In the genomic region with DNA sequence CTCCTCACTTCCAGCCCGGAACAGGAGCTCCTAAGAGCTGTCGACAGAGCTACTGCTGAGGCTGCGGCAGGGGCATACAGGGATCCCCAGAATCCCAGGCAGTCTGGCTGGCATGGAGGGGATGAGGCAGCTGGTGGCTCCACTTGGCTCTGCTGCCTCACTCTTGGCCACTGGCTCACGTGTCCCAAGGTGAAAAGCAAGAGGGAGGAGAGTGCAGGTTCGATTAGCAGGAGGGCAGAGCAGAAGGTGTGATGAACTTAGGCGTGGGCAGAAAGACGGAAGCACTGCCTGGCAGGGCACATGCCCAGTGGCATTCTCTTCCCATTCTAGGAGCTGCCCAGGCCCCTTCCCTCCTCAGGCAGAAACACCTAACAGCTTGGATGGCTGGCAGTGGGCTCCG, we compare ENCODE assay signal across 16 cellular contexts. TPM values are rescaled to one million over a fixed set of nuclear protein-coding genes. Genes with fewer than 3 reads are reported as not detected.
DNase-seq lines count a peak whose midpoint lies in the region; ATAC-seq, FAIRE-seq and TF ChIP-seq lines count a peak whose summit lies in the region.
"Had no signal": no experiment of that assay in that cellular context is flagged by ENCODE, and none has a peak within 500 bp of the region (broad histone marks: within the 10 kb centered on the region; RNA-seq: fewer than 3 reads in every experiment).

No MANE protein-coding gene starts in this region.

- FAIRE-seq in HepG2 (lab: Jason Lieb, UNC) = no peak
- FAIRE-seq: H54 had no signal

- H3K27ac Mint-ChIP-seq in T-helper 17 cell (peak overlapping the region; percentile 49), endothelial cell (ENCODE audit: unreplicated experiment) (no peak overlapping the region)

- no peak overlapping the region for H2AFZ ChIP-seq in HepG2 (ENCODE audit: low read length)

- 0 out of 2 replicates have a peak, but pooled peaks cover 9% of the 10 kb centered on the region for H3K4me1 ChIP-seq in HepG2 (ENCODE audit: insufficient read depth, low read length)
- no peaks in the 10 kb centered on the region for H3K4me1 ChIP-seq in right lobe of liver

- CTCF ChIA-PET in HepG2 (lab: Yijun Ruan, JAX; ENCODE audit: low intra/inter-chr PET ratio, low total read pairs) = no interaction called here

- intact Hi-C loops in HepG2 (cut with micrococcal nuclease; ENCODE audit: unreplicated experiment) (no loop called here), right lobe of liver (cut with DNase I) (no loop called here)

- in situ Hi-C loops in HepG2 (cut with HindIII; ENCODE audit: extremely low pct_ligation_motif_present, low pct_unique_long_range_greater_than_20kb) = no loop called here

- no peak for TF ChIP-seq CTCF in HepG2 (CRISPR knock-in tag; IDR thresholded peaks at IDR 0.05)
- no peak for TF ChIP-seq CTCF in right lobe of liver (IDR thresholded peaks at IDR 0.05)
- no peak for TF ChIP-seq CTCF in endothelial cell (IDR thresholded peaks at IDR 0.05; ENCODE audit: unreplicated experiment)

- no peak overlapping the region for H3K4me2 ChIP-seq in HepG2 (ENCODE audit: low read depth, low read length)

- H3K36me3 Mint-ChIP-seq in T-helper 17 cell (ENCODE audit: low read depth) = no peaks in the 10 kb centered on the region
- H3K36me3 Mint-ChIP-seq in endothelial cell (ENCODE audit: low read depth, unreplicated experiment) = no peaks in the 10 kb centered on the region

- TF ChIP-seq EP300 in HepG2 (IDR thresholded peaks at IDR 0.05; ENCODE audit: low read depth in 2 of 2, low read length in 2 of 2) (no peak), HepG2 (CRISPR knock-in tag; IDR thresholded peaks at IDR 0.05; ENCODE audit: borderline replicate concordance) (no peak)

- no peaks in the 10 kb centered on the region for H3K36me3 ChIP-seq in HepG2 (replicated peaks in 1 of 2; ENCODE audit: control insufficient read depth in 1 of 2, insufficient read depth in 2 of 2, low read length in 2 of 2)
- H3K36me3 ChIP-seq in right lobe of liver = no peaks in the 10 kb centered on the region
- H3K36me3 ChIP-seq: right atrium auricular region had no signal

- POLR2A ChIA-PET in HepG2 (lab: Yijun Ruan, JAX) = no interaction called here

- H3K9ac ChIP-seq in HepG2 (ENCODE audit: insufficient read depth, low read depth, low read length) = no peak overlapping the region

- TF ChIP-seq RAD21 in HepG2 (CRISPR knock-in tag; IDR thresholded peaks at IDR 0.05) = no peak

- no peaks in the 10 kb centered on the region for H3K9me3 Mint-ChIP-seq in endothelial cell (ENCODE audit: unreplicated experiment)

- H3K9me3 ChIP-seq in HepG2 (ENCODE audit: low read length) = no peaks in the 10 kb centered on the region
- H3K9me3 ChIP-seq in right lobe of liver = no peaks in the 10 kb centered on the region
- peaks cover 3% of the 10 kb centered on the region for H3K9me3 ChIP-seq in T-helper 17 cell (ENCODE audit: control insufficient read depth, low read length, poor library complexity, severe bottlenecking)
- H3K9me3 ChIP-seq: right atrium auricular region had no signal

- no peak for DNase-seq in HepG2 (ENCODE audit: low spot score)
- no peak for DNase-seq in right lobe of liver
- no peak for DNase-seq in T-helper 17 cell
- no peak for DNase-seq in endothelial cell (ENCODE audit: low spot score)
- no peak for DNase-seq in AG08395 (ENCODE audit: low spot score)
- DNase-seq in NCI-H187 (lab: John Stamatoyannopoulos, UW) = no peak
- DNase-seq: NCI-H2029, NCI-H510A treated with DMSO at 0.1 percent for 48 hours had no signal

- TF ChIP-seq POLR2A in HepG2 (IDR thresholded peaks at IDR 0.05; ENCODE audit: insufficient read depth in 1 of 2, low read depth in 2 of 2, low read length in 2 of 2) = no peak
- no peak for TF ChIP-seq POLR2A in right lobe of liver (IDR thresholded peaks at IDR 0.05)

- ATAC-seq in HepG2 (no peak), right lobe of liver (no peak), T-helper 17 cell (no peak), HG03565 (IDR thresholded peaks at IDR 0.05; ENCODE audit: unreplicated experiment) (no peak)

- H3K4me3 ChIP-seq in HepG2 (replicated peaks in 1 of 3; ENCODE audit: insufficient read depth in 1 of 3, low read depth in 2 of 3, low read length in 3 of 3) (no peak overlapping the region), right lobe of liver (no peak overlapping the region)
- H3K4me3 ChIP-seq: right atrium auricular region, SK-N-MC had no signal

- H3K4me1 Mint-ChIP-seq in T-helper 17 cell = peaks cover 49% of the 10 kb centered on the region
- H3K4me1 Mint-ChIP-seq in endothelial cell (ENCODE audit: unreplicated experiment) = peaks cover 26% of the 10 kb centered on the region

- H3K27me3 ChIP-seq in HepG2 (ENCODE audit: control insufficient read depth in 1 of 2, insufficient read depth in 2 of 2, low read length in 2 of 2) (peaks cover 30 to 97% of the 10 kb centered on the region in 2 experiments), right lobe of liver (peaks cover 0 to 20% of the 10 kb centered on the region in 2 donors)

- H3K4me3 Mint-ChIP-seq in T-helper 17 cell = peak overlapping the region; percentile 70
- H3K4me3 Mint-ChIP-seq in endothelial cell (ENCODE audit: unreplicated experiment) = peak overlapping the region; percentile 59

- H3K79me2 ChIP-seq in HepG2 (ENCODE audit: insufficient read depth, low read length) = no peaks in the 10 kb centered on the region

- 47% methylated on average over 6 of the region's 8 CpGs for WGBS in HepG2 (ENCODE audit: low lambda C conversion rate)
- 37% methylated on average over 7 of the region's 8 CpGs for WGBS in right lobe of liver (ENCODE audit: insufficient coverage, low coverage, low lambda C conversion rate, missing lambda C conversion rate)

- no TSS peak for BruUV-seq in HepG2 (replicated peaks; lab: Mats Ljungman, UMichigan)

- H4K20me1 ChIP-seq in HepG2 (ENCODE audit: insufficient read depth, low read length) = no peaks in the 10 kb centered on the region; the same call in 1 of the 2 replicates

- H3K27me3 Mint-ChIP-seq in T-helper 17 cell = peaks cover 18% of the 10 kb centered on the region
- peaks cover 19% of the 10 kb centered on the region for H3K27me3 Mint-ChIP-seq in endothelial cell (ENCODE audit: unreplicated experiment)

- H3K27ac ChIP-seq in HepG2 (ENCODE audit: extremely low read length, insufficient read depth, low read length) (no peak overlapping the region), right lobe of liver (no peak overlapping the region)
- H3K27ac ChIP-seq: right atrium auricular region, SK-N-MC had no signal

TF ChIP-seq in HepG2, 621 proteins besides CTCF, POLR2A, EP300 and RAD21 (continues in another document):
- TF ChIP-seq ZFP36 (IDR thresholded peaks at IDR 0.05; ENCODE audit: borderline replicate concordance, low read depth, low read length, partially characterized antibody) = no peak

RNA-seq across cellular contexts. Expression of a gene that starts 11.3 kb away (rescaled TPM):
- not detected in 2 replicates for total RNA-seq in HepG2 (2016; rRNA removed; fragmentation: Illumina TruSeq; extraction: Trizol)
- not detected in 2 replicates for total RNA-seq in HepG2 (2016; cell fraction: cytosol; rRNA removed; fragmentation: Illumina TruSeq; extraction: Trizol; ENCODE audit: low read depth)
- total RNA-seq in HepG2 (2016; cell fraction: insoluble cytoplasmic fraction; rRNA removed; fragmentation: Illumina TruSeq; extraction: Trizol) = not detected in 2 replicates
- not detected in 2 replicates for total RNA-seq in HepG2 (2016; cell fraction: membrane; rRNA removed; fragmentation: Illumina TruSeq; extraction: Trizol)
- total RNA-seq in HepG2 (2016; cell fraction: nucleus; rRNA removed; fragmentation: Illumina TruSeq; extraction: Trizol) = not detected in 2 replicates
- polyA plus RNA-seq in HepG2 (2011; rRNA removed) = not detected in 2 replicates
- polyA plus RNA-seq in HepG2 (2011; cell fraction: cytosol; rRNA removed) = not detected in 2 replicates
- 0.08 TPM in 1 of 2 replicates, not detected in the other for polyA plus RNA-seq in HepG2 (2011; cell fraction: nucleus; rRNA removed)
- not detected in 2 replicates for polyA plus RNA-seq in HepG2 (2012)
- not detected in 2 replicates for polyA plus RNA-seq in HepG2 (2016; cell fraction: cytosol; fragmentation: Illumina TruSeq; extraction: Trizol; ENCODE audit: low read depth)
- polyA plus RNA-seq in HepG2 (2016; cell fraction: insoluble cytoplasmic fraction; fragmentation: Illumina TruSeq; extraction: Trizol; ENCODE audit: low read depth) = not detected in 2 replicates
- polyA plus RNA-seq in HepG2 (2016; cell fraction: membrane; fragmentation: Illumina TruSeq; extraction: Trizol; ENCODE audit: low read depth) = not detected in 2 replicates
- not detected in 2 replicates for polyA plus RNA-seq in HepG2 (2016; cell fraction: nucleus; fragmentation: Illumina TruSeq; extraction: Trizol; ENCODE audit: insufficient read depth, low read depth)
- polyA minus RNA-seq in HepG2 (2011; rRNA and poly(A)+ RNA removed; ENCODE audit: low replicate concordance) = not detected in 2 replicates
- not detected in 2 replicates for polyA minus RNA-seq in HepG2 (2011; cell fraction: cytosol; rRNA and poly(A)+ RNA removed)
- not detected in 2 replicates for polyA minus RNA-seq in HepG2 (2011; cell fraction: nucleus; rRNA and poly(A)+ RNA removed)
- under 1 TPM in 5 of 6 experiments, not detected in 1; 0.19 to 0.56 (median 0.24) TPM for total RNA-seq in right lobe of liver
- total RNA-seq in T-helper 17 cell = 1 to 10 TPM; 7.9 to 8.8 TPM
- 0.21 TPM for total RNA-seq in endothelial cell (ENCODE audit: unreplicated experiment)
- total RNA-seq: fibroblast of lung, HT-29, kidney epithelial cell, MCF 10A had no signal
- polyA plus RNA-seq: fibroblast of lung had no signal

RNA-seq across cellular contexts. Expression of a gene that starts 27.8 kb away (rescaled TPM):
- total RNA-seq in HepG2 (2016; rRNA removed; fragmentation: Illumina TruSeq; extraction: Trizol) = 2.6 and 3.0 TPM in 2 replicates
- total RNA-seq in HepG2 (2016; cell fraction: cytosol; rRNA removed; fragmentation: Illumina TruSeq; extraction: Trizol; ENCODE audit: low read depth) = 0.88 and 1.4 TPM in 2 replicates
- 2.8 and 3.8 TPM in 2 replicates for total RNA-seq in HepG2 (2016; cell fraction: insoluble cytoplasmic fraction; rRNA removed; fragmentation: Illumina TruSeq; extraction: Trizol)
- 2.5 and 2.9 TPM in 2 replicates for total RNA-seq in HepG2 (2016; cell fraction: membrane; rRNA removed; fragmentation: Illumina TruSeq; extraction: Trizol)
- total RNA-seq in HepG2 (2016; cell fraction: nucleus; rRNA removed; fragmentation: Illumina TruSeq; extraction: Trizol) = 2.6 and 4.3 TPM in 2 replicates
- polyA plus RNA-seq in HepG2 (2011; rRNA removed) = 7.0 and 10.9 TPM in 2 replicates
- 4.9 and 5.8 TPM in 2 replicates for polyA plus RNA-seq in HepG2 (2011; cell fraction: cytosol; rRNA removed)
- 50.3 and 56.8 TPM in 2 replicates for polyA plus RNA-seq in HepG2 (2011; cell fraction: nucleus; rRNA removed)
- polyA plus RNA-seq in HepG2 (2012) = 11.8 and 15.7 TPM in 2 replicates
- polyA plus RNA-seq in HepG2 (2016; cell fraction: cytosol; fragmentation: Illumina TruSeq; extraction: Trizol; ENCODE audit: low read depth) = 0.86 and 1.4 TPM in 2 replicates
- 2.8 and 3.9 TPM in 2 replicates for polyA plus RNA-seq in HepG2 (2016; cell fraction: insoluble cytoplasmic fraction; fragmentation: Illumina TruSeq; extraction: Trizol; ENCODE audit: low read depth)
- 1.6 and 2.8 TPM in 2 replicates for polyA plus RNA-seq in HepG2 (2016; cell fraction: membrane; fragmentation: Illumina TruSeq; extraction: Trizol; ENCODE audit: low read depth)
- 17.9 and 18.3 TPM in 2 replicates for polyA plus RNA-seq in HepG2 (2016; cell fraction: nucleus; fragmentation: Illumina TruSeq; extraction: Trizol; ENCODE audit: insufficient read depth, low read depth)
- 0.16 and 7.4 TPM in 2 replicates for polyA minus RNA-seq in HepG2 (2011; rRNA and poly(A)+ RNA removed; ENCODE audit: low replicate concordance)
- 1.8 and 5.3 TPM in 2 replicates for polyA minus RNA-seq in HepG2 (2011; cell fraction: cytosol; rRNA and poly(A)+ RNA removed)
- 4.2 and 6.6 TPM in 2 replicates for polyA minus RNA-seq in HepG2 (2011; cell fraction: nucleus; rRNA and poly(A)+ RNA removed)
- total RNA-seq in right lobe of liver = 1 to 10 TPM; 1.2 to 3.2 (median 2.2) TPM
- 1 to 10 TPM; 2.4 to 2.6 TPM for total RNA-seq in T-helper 17 cell
- 31.4 TPM for total RNA-seq in endothelial cell (ENCODE audit: unreplicated experiment)
